In genomic region chr6:33702345-33702977, GRCh38 we compare ENCODE assay signal across 1 cellular context.
TF ChIP-seq lines count a peak whose summit lies in the region.

No MANE protein-coding gene starts in this region.

TF ChIP-seq in HepG2, 621 proteins besides CTCF, POLR2A, EP300 and RAD21 (continued from another document):
- TF ChIP-seq ZNF704 (CRISPR knock-in tag; IDR thresholded peaks at IDR 0.05; ENCODE audit: borderline replicate concordance) (no peak), SMC3 (IDR thresholded peaks at IDR 0.05; ENCODE audit: low read length) (peak; percentile 29; the same call in 1 of the 2 replicates), ZFY (CRISPR knock-in tag; IDR thresholded peaks at IDR 0.05) (peak; percentile 33; the same call in 1 of the 2 replicates), STAG1 (CRISPR knock-in tag; IDR thresholded peaks at IDR 0.05) (peak; percentile 65), CEBPG (CRISPR knock-in tag; IDR thresholded peaks at IDR 0.05) (peak; percentile 35; the same call in 1 of the 2 replicates)
TF ChIP-seq in HepG2: peak in this region for 4.
